In genomic region chr15:98842192-98842972, GRCh38 we compare ENCODE assay signal across 22 cellular contexts.
A peak's percentile ranks its signal among the peaks of the same experiment; 100 is the strongest.
DNase-seq lines count a peak whose midpoint lies in the region; ATAC-seq and TF ChIP-seq lines count a peak whose summit lies in the region.
"Had no signal": no experiment of that assay in that cellular context is flagged by ENCODE, and none has a peak within 500 bp of the region (broad histone marks: within the 10 kb centered on the region; RNA-seq: fewer than 3 reads in every experiment).

No MANE protein-coding gene starts in this region.

- H3K4me1 ChIP-seq in BLaER1 treated with 17β-estradiol and CSF1 and Interleukin-3, amounts not matched to agents 10 nM and 100 nM = peaks cover 21 to 62% (median 52%) of the 10 kb centered on the region in 10 experiments
- peaks cover 21% of the 10 kb centered on the region for H3K4me1 ChIP-seq in IMR-90 (ENCODE audit: control insufficient read depth, insufficient read depth, low read length)

- intact Hi-C loops in IMR-90 (cut with micrococcal nuclease) = no loop called here

- TF ChIP-seq CTCF in IMR-90 (conservative IDR thresholded peaks at IDR 0.05; ENCODE audit: low read depth, low read length) (no peak), chondrocyte (IDR thresholded peaks at IDR 0.05) (no peak), osteocyte (IDR thresholded peaks at IDR 0.05) (no peak)

- POLR2A ChIA-PET in IMR-90 (lab: Charles Lee; ENCODE audit: unreplicated experiment) = no interaction called here

- H3K14ac ChIP-seq in IMR-90 (replicated peaks; ENCODE audit: low read depth, low read length) = 0 out of 2 replicates have a peak overlapping the region, but pooled peaks have one; percentile 43

- no peaks in the 10 kb centered on the region for H3K27me3 Mint-ChIP-seq in chondrocyte (ENCODE audit: low read depth)
- H3K27me3 Mint-ChIP-seq in osteocyte (ENCODE audit: unreplicated experiment) = no peaks in the 10 kb centered on the region
- H3K27me3 Mint-ChIP-seq: activated CD8-positive, alpha-beta memory T cell treated with anti-CD3 and anti-CD28 coated beads, Interleukin-2, amount 10 ng/mL, durations not matched to agents 7 days and 5 days had no signal

- H4K20me1 ChIP-seq in BLaER1 treated with 17β-estradiol and CSF1 and Interleukin-3, amounts not matched to agents 10 nM and 100 nM = peaks cover 34 to 98% (median 82%) of the 10 kb centered on the region in 11 experiments; a peak in 21 of 22 replicates
- peaks cover 67% of the 10 kb centered on the region for H4K20me1 ChIP-seq in IMR-90 (ENCODE audit: insufficient read depth, low read length)

- 63% methylated on average over 2 of the region's 6 CpGs; no CpG with 5 or more reads in 1 of the 2 experiments for WGBS in IMR-90 (ENCODE audit: extremely low coverage in 2 of 2, insufficient read length in 1 of 2), 2 experiments

- H2AK5ac ChIP-seq in IMR-90 (ENCODE audit: low read depth, low read length) = no peak overlapping the region

- H3K27ac Mint-ChIP-seq in chondrocyte (ENCODE audit: unreplicated experiment) (peak overlapping the region; percentile 19), osteocyte (ENCODE audit: unreplicated experiment) (peak overlapping the region; percentile 33)
- H3K27ac Mint-ChIP-seq: activated CD8-positive, alpha-beta memory T cell treated with anti-CD3 and anti-CD28 coated beads, Interleukin-2, amount 10 ng/mL, durations not matched to agents 7 days and 5 days; stimulated activated effector memory CD8-positive, alpha-beta T cell treated with anti-CD3 and anti-CD28 coated beads, Interleukin-12 subunit alpha, Interleukin-12 subunit beta, amount 100 ng/mL, for 72 hours had no signal

- no peak overlapping the region for H2AK9ac ChIP-seq in IMR-90 (replicated peaks; ENCODE audit: low read depth, low read length, poor library complexity)

- H3K56ac ChIP-seq in IMR-90 (ENCODE audit: extremely low read depth, insufficient read depth, low read length) = no peak overlapping the region

- dilution Hi-C loops in IMR-90 (cut with HindIII; ENCODE audit: low sequenced_read_pairs, unreplicated experiment) = no loop called here

- no peaks in the 10 kb centered on the region for H3K27me3 ChIP-seq in BLaER1 treated with 17β-estradiol and CSF1 and Interleukin-3, amounts not matched to agents 10 nM and 100 nM
- H3K27me3 ChIP-seq in IMR-90 (ENCODE audit: control insufficient read depth, insufficient read depth, low read length) = no peaks in the 10 kb centered on the region
- H3K27me3 ChIP-seq: upper lobe of left lung had no signal

- H2BK15ac ChIP-seq in IMR-90 (ENCODE audit: low read depth, low read length) = no peak overlapping the region

- CTCF ChIA-PET in IMR-90 (lab: Yijun Ruan, JAX) = no interaction called here

- BruUV-seq in IMR-90 (replicated peaks; lab: Mats Ljungman, UMichigan) = no TSS peak

- H3K36me3 Mint-ChIP-seq in chondrocyte (ENCODE audit: low read depth) (peaks cover 3% of the 10 kb centered on the region), osteocyte (ENCODE audit: unreplicated experiment) (peaks cover 5% of the 10 kb centered on the region)
- H3K36me3 Mint-ChIP-seq: stimulated activated effector memory CD8-positive, alpha-beta T cell treated with anti-CD3 and anti-CD28 coated beads, Interleukin-12 subunit alpha, Interleukin-12 subunit beta, amount 100 ng/mL, for 72 hours had no signal

- H4K8ac ChIP-seq in IMR-90 (ENCODE audit: low read depth in 2 of 2, low read length in 2 of 2) = no peak overlapping the region

- peak overlapping the region in 10 of 11 experiments; percentile 21 to 73 (median 50); a peak in 20 of 22 replicates for H3K4me2 ChIP-seq in BLaER1 treated with 17β-estradiol and CSF1 and Interleukin-3, amounts not matched to agents 10 nM and 100 nM
- H3K4me2 ChIP-seq in IMR-90 (ENCODE audit: low read depth, low read length) = peak overlapping the region; percentile 28; the same call in 1 of the 2 replicates
- H3K4me2 ChIP-seq: KMS-11 had no signal

- H3K36me3 ChIP-seq in BLaER1 treated with 17β-estradiol and CSF1 and Interleukin-3, amounts not matched to agents 10 nM and 100 nM = peaks cover under 1 to 58% (median 27%) of the 10 kb centered on the region in 11 experiments; a peak in 17 of 22 replicates
- peaks cover 1% of the 10 kb centered on the region; the same call in 1 of the 2 replicates for H3K36me3 ChIP-seq in IMR-90 (ENCODE audit: control insufficient read depth, insufficient read depth, low read length)
- H3K36me3 ChIP-seq: upper lobe of left lung had no signal

- no peak overlapping the region for H4K5ac ChIP-seq in IMR-90 (ENCODE audit: low read depth, low read length)

- no peak overlapping the region; the same call in 1 of the 2 replicates for H3K18ac ChIP-seq in IMR-90 (ENCODE audit: low read depth, low read length)

- in situ Hi-C loops in IMR-90 (cut with MboI; ENCODE audit: low sequenced_read_pairs) = loop anchor here (10.0 kb wide), 1 partner anchor 328 kb away; no protein-coding TSS in a partner anchor

- no peak overlapping the region for H3K9ac ChIP-seq in BLaER1 treated with 17β-estradiol and CSF1 and Interleukin-3, amounts not matched to agents 10 nM and 100 nM
- H3K9ac ChIP-seq in IMR-90 (ENCODE audit: low read depth, low read length) = no peak overlapping the region
- H3K9ac ChIP-seq: KMS-11 had no signal

- no peak overlapping the region for H2BK20ac ChIP-seq in IMR-90 (ENCODE audit: low read depth, low read length)

- H2BK120ac ChIP-seq in IMR-90 (ENCODE audit: low read depth, low read length) = no peak overlapping the region

- H3K9me3 ChIP-seq in BLaER1 treated with 17β-estradiol and CSF1 and Interleukin-3, amounts not matched to agents 10 nM and 100 nM (replicated peaks in 1 of 11) = peaks cover 0 to 13% (median 2%) of the 10 kb centered on the region in 11 experiments; a peak in 9 of 22 replicates
- H3K9me3 ChIP-seq in IMR-90 (ENCODE audit: control insufficient read depth, insufficient read depth, low read length) = no peaks in the 10 kb centered on the region; the same call in 1 of the 2 replicates
- H3K9me3 ChIP-seq: Caco-2, upper lobe of left lung had no signal

- peaks cover 53% of the 10 kb centered on the region for H3K4me1 Mint-ChIP-seq in chondrocyte (ENCODE audit: low read depth)
- H3K4me1 Mint-ChIP-seq in osteocyte (ENCODE audit: unreplicated experiment) = peaks cover 54% of the 10 kb centered on the region

- no peak overlapping the region for H2BK5ac ChIP-seq in IMR-90 (ENCODE audit: low read depth, low read length, poor library complexity, severe bottlenecking)

- no peak overlapping the region for H4K91ac ChIP-seq in IMR-90 (ENCODE audit: insufficient read depth, low read depth, low read length)

- DNase-seq in IMR-90 = peak; percentile 73
- DNase-seq in chondrocyte (ENCODE audit: low spot score) = no peak
- no peak for DNase-seq in osteocyte (ENCODE audit: extremely low spot score, unreplicated experiment)
- no peak for DNase-seq in NCI-H2227 treated with DMSO at 0.1 percent for 48 hours (lab: John Stamatoyannopoulos, UW)
- no peak for DNase-seq in SIG-M5 (lab: John Stamatoyannopoulos, UW)
- DNase-seq in NOMO-1 treated with dmso at 0.1 percent for 144 hours (lab: John Stamatoyannopoulos, UW; ENCODE audit: unreplicated experiment) = no peak
- DNase-seq: activated CD8-positive, alpha-beta memory T cell treated with anti-CD3 and anti-CD28 coated beads, Interleukin-2, amount 10 ng/mL, durations not matched to agents 7 days and 5 days; amniotic stem cell; Caco-2; effector CD8-positive, alpha-beta T cell; EL; mesendoderm; NCI-H1092; NCI-H2081; NCI-H526; retina; stimulated activated CD4-positive, alpha-beta T cell treated with anti-CD3 and anti-CD28 coated beads, Interleukin-15, amount 100 ng/mL, for 24 hours; upper lobe of left lung had no signal

- H3K4me3 Mint-ChIP-seq in chondrocyte (ENCODE audit: unreplicated experiment) (no peak overlapping the region), osteocyte (ENCODE audit: unreplicated experiment) (no peak overlapping the region)
- H3K4me3 Mint-ChIP-seq: activated CD8-positive, alpha-beta memory T cell treated with anti-CD3 and anti-CD28 coated beads, Interleukin-2, amount 10 ng/mL, durations not matched to agents 7 days and 5 days; stimulated activated effector memory CD8-positive, alpha-beta T cell treated with anti-CD3 and anti-CD28 coated beads, Interleukin-12 subunit alpha, Interleukin-12 subunit beta, amount 100 ng/mL, for 72 hours had no signal

- H3K79me1 ChIP-seq in IMR-90 (ENCODE audit: low read depth in 1 of 2, low read length in 2 of 2) = peaks cover 44 to 96% of the 10 kb centered on the region in 2 experiments

- H3K23ac ChIP-seq in IMR-90 (ENCODE audit: low read depth, low read length) = no peak overlapping the region

- H3K4ac ChIP-seq in IMR-90 (ENCODE audit: low read depth, low read length) = no peak overlapping the region; the same call in 1 of the 2 replicates

- H3K4me3 ChIP-seq in BLaER1 treated with 17β-estradiol and CSF1 and Interleukin-3, amounts not matched to agents 10 nM and 100 nM = no peak overlapping the region
- H3K4me3 ChIP-seq in IMR-90 (ENCODE audit: insufficient read depth, low read depth, low read length) = no peak overlapping the region
- H3K4me3 ChIP-seq: upper lobe of left lung had no signal

- H3K9me3 Mint-ChIP-seq in chondrocyte (ENCODE audit: low read depth) = no peaks in the 10 kb centered on the region
- no peaks in the 10 kb centered on the region for H3K9me3 Mint-ChIP-seq in osteocyte (ENCODE audit: unreplicated experiment)
- H3K9me3 Mint-ChIP-seq: stimulated activated effector memory CD8-positive, alpha-beta T cell treated with anti-CD3 and anti-CD28 coated beads, Interleukin-12 subunit alpha, Interleukin-12 subunit beta, amount 100 ng/mL, for 72 hours had no signal

- no peak for TF ChIP-seq RAD21 in IMR-90 (IDR thresholded peaks at IDR 0.05; ENCODE audit: low read length)

- peak overlapping the region in 5 of 11 experiments; percentile 4 to 50 (median 18); a peak in 6 of 22 replicates for H3K27ac ChIP-seq in BLaER1 treated with 17β-estradiol and CSF1 and Interleukin-3, amounts not matched to agents 10 nM and 100 nM
- no peak overlapping the region for H3K27ac ChIP-seq in IMR-90 (ENCODE audit: insufficient read depth, low read length)
- H3K27ac ChIP-seq: KMS-11 had no signal

- H2AFZ ChIP-seq in IMR-90 (replicated peaks; ENCODE audit: low read length, poor library complexity) = no peak overlapping the region

- no peak for TF ChIP-seq POLR2A in IMR-90 (IDR thresholded peaks at IDR 0.05; ENCODE audit: low read depth, low read length)

- peaks cover 22% of the 10 kb centered on the region for H3K9me1 ChIP-seq in IMR-90 (ENCODE audit: insufficient read depth, low read length)

- ATAC-seq in IMR-90 (ENCODE audit: low read depth) (peak; percentile 67), HG03097 (IDR thresholded peaks at IDR 0.05; ENCODE audit: low FRiP score, unreplicated experiment) (no peak)
- ATAC-seq: activated CD8-positive, alpha-beta memory T cell treated with anti-CD3 and anti-CD28 coated beads, Interleukin-2, amount 10 ng/mL, durations not matched to agents 7 days and 5 days; stimulated activated effector memory CD8-positive, alpha-beta T cell treated with anti-CD3 and anti-CD28 coated beads, Interleukin-12 subunit alpha, Interleukin-12 subunit beta, amount 100 ng/mL, for 72 hours had no signal

TF ChIP-seq in IMR-90, 13 proteins besides CTCF, POLR2A, EP300 and RAD21 (continues in another document):
- TF ChIP-seq CHD1 (IDR thresholded peaks at IDR 0.05; ENCODE audit: low read depth, low read length) (no peak), MXI1 (IDR thresholded peaks at IDR 0.05; ENCODE audit: borderline replicate concordance, low read depth, low read length) (no peak), MAZ (IDR thresholded peaks at IDR 0.05; ENCODE audit: borderline replicate concordance, low read depth, low read length) (no peak)
